ENCODE assay signal across 25 cellular contexts in the genomic region with DNA sequence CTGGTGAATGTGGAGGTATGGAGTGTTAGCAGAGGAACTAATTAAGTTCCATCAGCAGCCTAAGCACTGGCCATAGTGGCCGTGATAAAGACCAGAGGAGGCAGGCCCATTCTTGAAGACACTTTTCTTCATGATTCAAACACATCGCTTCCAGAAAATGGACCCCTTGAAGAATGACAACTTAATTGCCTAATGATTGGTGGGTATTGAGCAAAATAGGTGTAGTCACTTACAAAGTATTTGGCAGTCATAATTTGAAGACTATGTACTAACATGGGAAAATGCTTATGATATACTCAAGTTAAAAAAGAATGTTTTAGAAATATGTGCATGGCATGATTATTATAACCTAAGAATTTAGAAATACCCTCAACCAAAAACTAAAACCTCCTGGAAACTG. TPM values are rescaled to one million over a fixed set of nuclear protein-coding genes. Genes with fewer than 3 reads are reported as not detected.
"Had no signal": no experiment of that assay in that cellular context is flagged by ENCODE, and none has a peak within 500 bp of the region (broad histone marks: within the 10 kb centered on the region; RNA-seq: fewer than 3 reads in every experiment).

No MANE protein-coding gene starts in this region.

- DNase-seq: activated CD4-positive, alpha-beta T cell treated with anti-CD3 and anti-CD28 coated beads for 4 hours; activated CD8-positive, alpha-beta memory T cell treated with anti-CD3 and anti-CD28 coated beads, Interleukin-2, amount 50 U/mL, for 48 hours; activated CD8-positive, alpha-beta T cell treated with anti-CD3 and anti-CD28 coated beads, Interleukin-2, amount 10 ng/mL, durations not matched to agents 7 days and 5 days; activated naive CD4-positive, alpha-beta T cell treated with anti-CD3 and anti-CD28 coated beads, Interleukin-2, amount 50 U/mL, for 16 hours; activated naive CD8-positive, alpha-beta T cell treated with anti-CD3 and anti-CD28 coated beads, Interleukin-2, amount 10 ng/mL, durations not matched to agents 7 days and 5 days; activated T-cell treated with anti-CD3 and anti-CD28 coated beads, Interleukin-2, amount 50 U/mL, for 1 hour; amniotic stem cell; NCI-H1105 treated with DMSO at 0.1 percent for 48 hours; NCI-H146; NCI-H187 treated with DMSO at 0.1 percent for 48 hours; NCI-H2081 treated with DMSO at 0.1 percent for 48 hours; NCI-H345; NCI-H510A; NCI-H526 treated with DMSO at 0.1 percent for 48 hours; NK-92 treated with Interleukin-12 subunit alpha and Interleukin-12 subunit beta, amount 100 ng/mL, for 24 hours; OCI-M1; Right ventricle myocardium superior; RPMI8226; SJCRH30 had no signal

- H3K9me3 ChIP-seq: ascending aorta, SJCRH30 had no signal

- H3K27ac ChIP-seq: ascending aorta, cardiac muscle cell, SJCRH30 had no signal

- H3K27me3 Mint-ChIP-seq: brain had no signal

- ATAC-seq: activated CD4-positive, CD25-positive, alpha-beta regulatory T cell treated with anti-CD3 and anti-CD28 coated beads, Interleukin-2, amount 50 U/mL, for 24 hours; activated CD8-positive, alpha-beta T cell treated with anti-CD3 and anti-CD28 coated beads, Interleukin-2, amount 10 ng/mL, durations not matched to agents 7 days and 5 days; Panc1 had no signal

- H3K4me1 Mint-ChIP-seq: activated naive CD8-positive, alpha-beta T cell treated with anti-CD3 and anti-CD28 coated beads, Interleukin-2, amount 10 ng/mL, durations not matched to agents 7 days and 5 days had no signal

- H3K36me3 Mint-ChIP-seq: activated naive CD8-positive, alpha-beta T cell treated with anti-CD3 and anti-CD28 coated beads, Interleukin-2, amount 10 ng/mL, durations not matched to agents 7 days and 5 days had no signal

- H3K4me3 Mint-ChIP-seq: activated CD8-positive, alpha-beta T cell treated with anti-CD3 and anti-CD28 coated beads, Interleukin-2, amount 10 ng/mL, durations not matched to agents 7 days and 5 days; activated naive CD8-positive, alpha-beta T cell treated with anti-CD3 and anti-CD28 coated beads, Interleukin-2, amount 10 ng/mL, durations not matched to agents 7 days and 5 days; brain; T-helper 1 cell treated with Interleukin-12 subunit alpha and Interleukin-12 subunit beta and Interleukin-4 antibody, amounts not matched to agents 30 μg/mL and 1 μg/mL, for 36 hours had no signal

- H3K4me3 ChIP-seq: ascending aorta, cardiac muscle cell, SJCRH30 had no signal

- H3K27me3 ChIP-seq: ascending aorta, cardiac muscle cell, SJCRH30 had no signal

- H3K9me3 Mint-ChIP-seq: activated naive CD8-positive, alpha-beta T cell treated with anti-CD3 and anti-CD28 coated beads, Interleukin-2, amount 10 ng/mL, durations not matched to agents 7 days and 5 days; brain; T-helper 1 cell treated with Interleukin-12 subunit alpha and Interleukin-12 subunit beta and Interleukin-4 antibody, amounts not matched to agents 30 μg/mL and 1 μg/mL, for 36 hours had no signal

- H3K4me1 ChIP-seq: ascending aorta had no signal

- H3K36me3 ChIP-seq: ascending aorta, cardiac muscle cell had no signal

- H3K27ac Mint-ChIP-seq: activated CD8-positive, alpha-beta T cell treated with anti-CD3 and anti-CD28 coated beads, Interleukin-2, amount 10 ng/mL, durations not matched to agents 7 days and 5 days; activated naive CD8-positive, alpha-beta T cell treated with anti-CD3 and anti-CD28 coated beads, Interleukin-2, amount 10 ng/mL, durations not matched to agents 7 days and 5 days; brain; T-helper 1 cell treated with Interleukin-12 subunit alpha and Interleukin-12 subunit beta and Interleukin-4 antibody, amounts not matched to agents 30 μg/mL and 1 μg/mL, for 36 hours had no signal

RNA-seq across cellular contexts. Expression of gene MEGF10, which starts 44.8 kb away (rescaled TPM):
- total RNA-seq: activated CD8-positive, alpha-beta T cell treated with anti-CD3 and anti-CD28 coated beads, Interleukin-2, amount 10 ng/mL, durations not matched to agents 7 days and 5 days; activated naive CD8-positive, alpha-beta T cell treated with anti-CD3 and anti-CD28 coated beads, Interleukin-2, amount 10 ng/mL, durations not matched to agents 7 days and 5 days had no signal
